ENCODE assay signal across 6 cellular contexts in genomic region chr5:65663804-65664521, GRCh38. TPM values are rescaled to one million over a fixed set of nuclear protein-coding genes. Genes with fewer than 3 reads are reported as not detected.
DNase-seq lines count a peak whose midpoint lies in the region; ATAC-seq and TF ChIP-seq lines count a peak whose summit lies in the region.

No MANE protein-coding gene starts in this region.

- H3K27ac Mint-ChIP-seq in type B pancreatic cell = no peak overlapping the region

- H3K4me1 ChIP-seq in heart left ventricle (peaks cover 0 to 9% (median 0%) of the 10 kb centered on the region in 12 donors), esophagus muscularis mucosa (no peaks in the 10 kb centered on the region)

- no peaks in the 10 kb centered on the region for H3K27me3 Mint-ChIP-seq in type B pancreatic cell

- no peak for TF ChIP-seq POLR2A in heart left ventricle (IDR thresholded peaks at IDR 0.05)
- TF ChIP-seq POLR2A in esophagus muscularis mucosa (IDR thresholded peaks at IDR 0.05; ENCODE audit: low read depth) = no peak

- intact Hi-C loops in heart left ventricle (cut with DNase I) (no loop called here), Right ventricle myocardium inferior (cut with DNase I) (no loop called here), esophagus muscularis mucosa (cut with DNase I) (no loop called here)

- no peaks in the 10 kb centered on the region for H3K9me3 Mint-ChIP-seq in type B pancreatic cell

- H3K36me3 ChIP-seq in heart left ventricle = peaks cover 0 to 91% (median 77%) of the 10 kb centered on the region in 9 donors
- H3K36me3 ChIP-seq in esophagus muscularis mucosa = peaks cover 10 to 74% (median 31%) of the 10 kb centered on the region in 4 donors

- peak overlapping the region in 1 of 12 donors; percentile 8 for H3K27ac ChIP-seq in heart left ventricle
- no peak overlapping the region for H3K27ac ChIP-seq in esophagus muscularis mucosa (replicated peaks in 1 of 4)

- no peak for TF ChIP-seq EP300 in esophagus muscularis mucosa (IDR thresholded peaks at IDR 0.05)

- H3K4me3 ChIP-seq in heart left ventricle (no peak overlapping the region), esophagus muscularis mucosa (no peak overlapping the region)

- H3K36me3 Mint-ChIP-seq in type B pancreatic cell = peaks cover 5% of the 10 kb centered on the region

- H3K4me3 Mint-ChIP-seq in type B pancreatic cell = no peak overlapping the region

- ATAC-seq in heart left ventricle (peak in 3 of 4 donors; percentile 55 to 78 (median 67)), Right ventricle myocardium inferior (no peak), GM18502 (IDR thresholded peaks at IDR 0.05; ENCODE audit: poor library complexity, unreplicated experiment) (no peak), HG03139 (IDR thresholded peaks at IDR 0.05; ENCODE audit: unreplicated experiment) (no peak)

- H3K9me3 ChIP-seq in heart left ventricle = no peaks in the 10 kb centered on the region
- no peaks in the 10 kb centered on the region for H3K9me3 ChIP-seq in esophagus muscularis mucosa

- 61 to 74% (median 67%) methylated on average over 1 of the region's 1 CpG for WGBS in heart left ventricle, 4 donors
- 88% methylated on average over 1 of the region's 1 CpG for WGBS in esophagus muscularis mucosa

- peak in 7 of 12 donors; percentile 12 to 59 (median 32) for TF ChIP-seq CTCF in heart left ventricle (IDR thresholded peaks at IDR 0.05)
- TF ChIP-seq CTCF in esophagus muscularis mucosa (IDR thresholded peaks at IDR 0.05) = peak; percentile 17 to 51 (median 20)
- peak; percentile 65 for TF ChIP-seq CTCF in type B pancreatic cell (conservative IDR thresholded peaks at IDR 0.05)

- H3K27me3 ChIP-seq in heart left ventricle (no peaks in the 10 kb centered on the region), esophagus muscularis mucosa (no peaks in the 10 kb centered on the region)

- no peaks in the 10 kb centered on the region for H3K4me1 Mint-ChIP-seq in type B pancreatic cell (ENCODE audit: unreplicated experiment)

- DNase-seq in heart left ventricle (no peak), Right ventricle myocardium inferior (ENCODE audit: missing footprints) (no peak), esophagus muscularis mucosa (ENCODE audit: extremely low spot score) (no peak), type B pancreatic cell (ENCODE audit: extremely low spot score, unreplicated experiment) (no peak)

RNA-seq across cellular contexts. Expression of gene SHLD3, which starts 39.1 kb away (rescaled TPM):
- total RNA-seq in heart left ventricle (1 to 10 TPM; 1.3 to 2.4 (median 1.9) TPM), Right ventricle myocardium inferior (1.7 TPM), esophagus muscularis mucosa (1 to 10 TPM in 3 of 4 donors, under 1 TPM in 1; 0.86 to 3.3 (median 2.2) TPM), type B pancreatic cell (ENCODE audit: low replicate concordance) (4.0 and 4.2 TPM in 2 replicates)
- polyA plus RNA-seq in heart left ventricle = 1 to 10 TPM; 2.7 to 2.8 TPM

RNA-seq across cellular contexts. Expression of gene TRAPPC13, which starts 39.1 kb away (rescaled TPM):
- total RNA-seq in heart left ventricle = 10 to 100 TPM in 8 of 9 donors, 1 to 10 TPM in 1; 9.5 to 24.8 (median 18.7) TPM
- polyA plus RNA-seq in heart left ventricle = 10 to 100 TPM; 10.9 to 14.1 TPM
- 18.2 TPM for total RNA-seq in Right ventricle myocardium inferior
- 10 to 100 TPM; 15.4 to 29.5 (median 16.7) TPM for total RNA-seq in esophagus muscularis mucosa
- total RNA-seq in type B pancreatic cell (ENCODE audit: low replicate concordance) = 13.5 and 18.0 TPM in 2 replicates

RNA-seq across cellular contexts. Expression of gene TRIM23, which starts 39.8 kb away (rescaled TPM):
- total RNA-seq in heart left ventricle (10 to 100 TPM; 11.6 to 22.9 (median 17.8) TPM), Right ventricle myocardium inferior (18.1 TPM), esophagus muscularis mucosa (10 to 100 TPM; 16.2 to 29.5 (median 17.6) TPM), type B pancreatic cell (ENCODE audit: low replicate concordance) (10.8 and 16.4 TPM in 2 replicates)
- polyA plus RNA-seq in heart left ventricle = 1 to 10 TPM; 4.5 to 9.3 TPM

RNA-seq across cellular contexts. Expression of gene SGTB, which starts 57.9 kb away (rescaled TPM):
- 10 to 100 TPM in 2 of 9 donors, 1 to 10 TPM in 7; 2.9 to 14.4 (median 7.1) TPM for total RNA-seq in heart left ventricle
- polyA plus RNA-seq in heart left ventricle = 1 to 10 TPM; 1.8 to 2.4 TPM
- total RNA-seq in Right ventricle myocardium inferior = 4.3 TPM
- total RNA-seq in esophagus muscularis mucosa = 10 to 100 TPM; 11.4 to 16.5 (median 14.4) TPM
- total RNA-seq in type B pancreatic cell (ENCODE audit: low replicate concordance) = 4.9 and 10.2 TPM in 2 replicates

RNA-seq across cellular contexts. Expression of gene NLN, which starts 58.0 kb away (rescaled TPM):
- total RNA-seq in heart left ventricle = 10 to 100 TPM in 6 of 9 donors, 1 to 10 TPM in 3; 5.3 to 28.2 (median 14.7) TPM
- 1 to 10 TPM; 1.6 to 5.3 TPM for polyA plus RNA-seq in heart left ventricle
- total RNA-seq in Right ventricle myocardium inferior = 16.5 TPM
- 10 to 100 TPM in 1 of 4 donors, 1 to 10 TPM in 3; 8.7 to 11.9 (median 9.1) TPM for total RNA-seq in esophagus muscularis mucosa
- 44.4 and 47.2 TPM in 2 replicates for total RNA-seq in type B pancreatic cell (ENCODE audit: low replicate concordance)

Comparison
In these comparisons a context has a peak if more than half of its experiments do, and no peak if none do; other contexts are left out.
1. ATAC-seq: peak in heart left ventricle (3 of 4); none in Right ventricle myocardium inferior (single experiment), GM18502 (single experiment) and HG03139 (single experiment).
2. Peak in every context shown above with its lines, with median percentiles within 50 percentile points of each other: CTCF ChIP-seq.